In the genomic region with DNA sequence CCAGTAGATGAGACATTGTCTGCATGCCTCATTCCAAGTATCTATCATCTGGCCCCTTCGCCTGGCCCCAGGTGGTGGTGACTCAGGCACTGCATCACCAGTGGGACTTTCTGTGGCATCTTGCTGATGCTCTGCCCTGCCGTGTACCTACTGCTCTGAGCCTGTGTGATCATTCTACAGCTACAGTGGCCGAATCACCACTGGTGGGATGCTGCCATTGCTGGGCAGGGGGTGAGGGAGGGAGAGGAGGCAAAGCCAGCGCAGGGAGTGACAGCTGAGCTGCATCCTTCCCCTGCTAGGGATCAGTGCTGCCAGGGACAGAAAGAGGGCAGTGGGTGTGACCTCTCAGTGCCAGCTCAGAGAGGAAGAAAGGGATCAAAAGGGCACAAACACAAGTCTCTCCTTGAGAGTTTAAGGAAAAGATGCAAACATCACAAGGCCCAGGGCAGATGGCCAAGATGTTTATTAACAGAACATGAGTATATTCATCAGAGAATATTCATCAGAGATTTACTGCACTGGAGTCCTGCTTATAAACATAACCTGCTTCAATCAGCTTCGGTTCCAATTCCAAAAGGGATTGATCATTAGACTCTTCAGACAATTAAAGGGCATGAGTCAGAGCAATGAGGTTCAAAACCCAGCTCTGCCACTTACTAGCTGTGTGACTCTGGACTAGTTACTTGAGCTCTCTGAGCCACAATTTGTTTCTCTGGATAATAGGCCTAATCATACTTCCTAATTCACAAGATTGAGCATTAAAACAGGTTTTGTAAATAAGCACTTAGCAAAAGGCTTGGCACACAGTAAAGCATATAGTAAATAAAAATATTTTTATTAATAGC, we compare ENCODE assay signal across 8 cellular contexts.
DNase-seq lines count a peak whose midpoint lies in the region; ATAC-seq lines count a peak whose summit lies in the region.

No MANE protein-coding gene starts in this region.

- no peak overlapping the region for H3K27ac Mint-ChIP-seq in activated naive CD8-positive, alpha-beta T cell treated with anti-CD3 and anti-CD28 coated beads, Interleukin-2, amount 10 ng/mL, durations not matched to agents 7 days and 5 days

- peaks cover 9% of the 10 kb centered on the region for H3K4me1 Mint-ChIP-seq in activated naive CD8-positive, alpha-beta T cell treated with anti-CD3 and anti-CD28 coated beads, Interleukin-2, amount 10 ng/mL, durations not matched to agents 7 days and 5 days

- peak; percentile 33 for ATAC-seq in activated naive CD8-positive, alpha-beta T cell treated with anti-CD3 and anti-CD28 coated beads, Interleukin-2, amount 10 ng/mL, durations not matched to agents 7 days and 5 days (ENCODE audit: low read depth)

- H3K9me3 Mint-ChIP-seq in activated naive CD8-positive, alpha-beta T cell treated with anti-CD3 and anti-CD28 coated beads, Interleukin-2, amount 10 ng/mL, durations not matched to agents 7 days and 5 days, result no peaks in the 10 kb centered on the region

- peak; percentile 92 for DNase-seq in ELR (ENCODE audit: low read depth)
- peak; percentile 57 for DNase-seq in NCI-H69 (lab: John Stamatoyannopoulos, UW)
- DNase-seq in activated naive CD8-positive, alpha-beta T cell treated with anti-CD3 and anti-CD28 coated beads, Interleukin-2, amount 10 ng/mL, durations not matched to agents 7 days and 5 days, result no peak
- DNase-seq in stimulated activated CD4-positive, alpha-beta T cell treated with anti-CD3 and anti-CD28 coated beads, Interleukin-15, amount 100 ng/mL, for 24 hours, result peak; percentile 90
- DNase-seq in HuH-7.5 (ENCODE audit: low spot score), result no peak
- no peak for DNase-seq in activated gamma-delta T cell (lab: John Stamatoyannopoulos, UW)
- DNase-seq in OCI-M1 (lab: John Stamatoyannopoulos, UW), result no peak
- no peak for DNase-seq in NCI-H526 (lab: John Stamatoyannopoulos, UW)

- H3K27me3 Mint-ChIP-seq in activated naive CD8-positive, alpha-beta T cell treated with anti-CD3 and anti-CD28 coated beads, Interleukin-2, amount 10 ng/mL, durations not matched to agents 7 days and 5 days, result peaks cover 19% of the 10 kb centered on the region

- no peak overlapping the region for H3K4me3 Mint-ChIP-seq in activated naive CD8-positive, alpha-beta T cell treated with anti-CD3 and anti-CD28 coated beads, Interleukin-2, amount 10 ng/mL, durations not matched to agents 7 days and 5 days

- H3K36me3 Mint-ChIP-seq in activated naive CD8-positive, alpha-beta T cell treated with anti-CD3 and anti-CD28 coated beads, Interleukin-2, amount 10 ng/mL, durations not matched to agents 7 days and 5 days, result no peaks in the 10 kb centered on the region

- POLR2A ChIA-PET in activated naive CD8-positive, alpha-beta T cell treated with anti-CD3 and anti-CD28 coated beads, Interleukin-2, amount 10 ng/mL, durations not matched to agents 7 days and 5 days (lab: Charles Lee), result no interaction called here

Comparison
In these comparisons a context has a peak if more than half of its experiments do, and no peak if none do; other contexts are left out.
1. DNase-seq: peak in ELR (single experiment), NCI-H69 (single experiment) and stimulated activated CD4-positive, alpha-beta T cell treated with anti-CD3 and anti-CD28 coated beads, Interleukin-15, amount 100 ng/mL, for 24 hours (single experiment); none in activated naive CD8-positive, alpha-beta T cell treated with anti-CD3 and anti-CD28 coated beads, Interleukin-2, amount 10 ng/mL, durations not matched to agents 7 days and 5 days (single experiment), HuH-7.5 (single experiment), activated gamma-delta T cell (single experiment), OCI-M1 (single experiment) and NCI-H526 (0 of 2).